ENCODE assay signal across 8 cellular contexts in the genomic region with DNA sequence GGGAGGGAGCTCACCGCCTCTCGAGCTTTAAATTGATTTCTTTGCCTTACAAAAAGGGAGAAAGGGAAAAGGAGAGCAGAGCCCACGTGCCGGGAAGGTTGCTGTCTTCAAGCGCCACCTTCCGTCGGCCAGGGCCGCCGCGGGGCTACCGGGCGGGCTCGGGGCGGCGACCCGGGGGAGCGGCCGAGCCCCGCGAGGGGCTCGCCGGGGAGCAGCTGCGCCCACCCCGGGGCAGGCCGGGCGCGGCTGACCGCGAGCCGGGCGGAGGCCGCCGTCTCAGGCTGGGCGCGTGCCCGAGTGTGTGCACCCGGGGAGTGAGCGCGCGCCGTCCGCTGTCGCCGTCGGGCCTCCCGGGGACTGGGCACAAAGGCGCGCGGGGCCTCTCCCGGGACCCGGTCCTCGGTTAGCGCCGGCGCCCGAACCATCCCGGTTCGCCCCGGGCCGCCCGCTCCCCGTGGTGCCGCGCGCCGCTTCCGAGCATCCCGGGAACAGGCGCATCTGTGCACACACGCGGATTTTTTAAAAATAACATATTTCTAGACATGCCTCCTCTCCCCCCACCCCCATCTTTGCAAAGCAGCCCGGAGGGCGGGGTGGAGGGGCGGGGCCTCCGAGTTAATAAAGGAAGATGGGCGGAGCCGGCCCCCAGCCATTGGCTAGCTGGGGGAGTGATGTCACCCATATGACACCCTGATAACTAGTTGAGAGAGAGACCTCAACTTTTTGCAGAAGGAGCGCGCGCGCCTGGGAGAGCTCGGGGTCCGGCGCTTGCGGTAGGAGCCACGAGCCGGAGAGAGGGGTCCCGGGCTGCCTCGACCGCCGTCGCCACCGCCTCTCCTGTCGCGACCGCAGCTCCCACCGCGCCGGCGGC. TPM values are rescaled to one million over a fixed set of nuclear protein-coding genes. Genes with fewer than 3 reads are reported as not detected.
A peak's percentile ranks its signal among the peaks of the same experiment; 100 is the strongest.
DNase-seq lines count a peak whose midpoint lies in the region; ATAC-seq and TF ChIP-seq lines count a peak whose summit lies in the region.

SOX11 (plus strand) TSS at position 726 of the 871 bp plus-strand sequence. CDS start 338 bp downstream, outside the sequence.

- H3K4me1 Mint-ChIP-seq in glutamatergic neuron (ENCODE audit: low read depth, unreplicated experiment) = peaks cover 12% of the 10 kb centered on the region

- WGBS in psoas muscle, 3 donors = 0 to 1% (median 0%) methylated on average over 42 to 100 of the region's 100 CpGs

- H3K36me3 ChIP-seq in HUES6 (ENCODE audit: control insufficient read depth, insufficient read depth, low read length) (no peaks in the 10 kb centered on the region), psoas muscle (ENCODE audit: insufficient read depth in 1 of 2, low read depth in 1 of 2) (no peaks in the 10 kb centered on the region)

- peaks cover 43% of the 10 kb centered on the region for H3K9me3 Mint-ChIP-seq in glutamatergic neuron (ENCODE audit: unreplicated experiment)

- H3K27me3 ChIP-seq in HUES6 (ENCODE audit: control insufficient read depth, insufficient read depth, low read length) (peaks cover 18% of the 10 kb centered on the region), psoas muscle (ENCODE audit: insufficient read depth in 3 of 3, low read length in 2 of 3) (peaks cover 0 to 95% (median 42%) of the 10 kb centered on the region in 3 donors)

- H3K27ac ChIP-seq in HUES6 (ENCODE audit: low read depth, low read length) (0 out of 2 replicates have a peak within 1 kb of the TSS, but pooled peaks have one; percentile 51), psoas muscle (no peak within 1 kb of the TSS)

- no peaks in the 10 kb centered on the region for H3K9me3 ChIP-seq in HUES6 (ENCODE audit: control insufficient read depth, insufficient read depth, low read depth, low read length)
- no peaks in the 10 kb centered on the region for H3K9me3 ChIP-seq in psoas muscle

- H3K9ac ChIP-seq in HUES6 (ENCODE audit: low read length) = peak within 1 kb of the TSS; percentile 85

- H3K4me3 ChIP-seq in HUES6 (ENCODE audit: low read depth, low read length) = peak within 1 kb of the TSS; percentile 91
- peak within 1 kb of the TSS; percentile 52 for H3K4me3 ChIP-seq in psoas muscle

- peaks cover 7% of the 10 kb centered on the region for H3K4me1 ChIP-seq in HUES6 (ENCODE audit: control insufficient read depth, insufficient read depth, low read length)
- H3K4me1 ChIP-seq in psoas muscle = peaks cover 7% of the 10 kb centered on the region

- peaks cover 38% of the 10 kb centered on the region for H3K27me3 Mint-ChIP-seq in glutamatergic neuron (ENCODE audit: unreplicated experiment)

- ATAC-seq in psoas muscle (peak in 2 of 4 donors; percentile 35 to 63), HG02870 (IDR thresholded peaks at IDR 0.05; ENCODE audit: unreplicated experiment) (no peak), GM19467 (IDR thresholded peaks at IDR 0.05; ENCODE audit: unreplicated experiment) (no peak), HG03432 (IDR thresholded peaks at IDR 0.05; ENCODE audit: unreplicated experiment) (no peak)

- intact Hi-C loops in psoas muscle (cut with DNase I) = loop anchor here in 1 of 2 donors (10.0 kb wide), 2 partner anchors 327 to 697 kb away; no protein-coding TSS in a partner anchor

- TF ChIP-seq CTCF in glutamatergic neuron (IDR thresholded peaks at IDR 0.05; ENCODE audit: partially characterized antibody, unreplicated experiment) = no peak
- TF ChIP-seq CTCF in psoas muscle (IDR thresholded peaks at IDR 0.05) = peak; percentile 42

- peak within 1 kb of the TSS; percentile 100 for H3K27ac Mint-ChIP-seq in glutamatergic neuron (ENCODE audit: unreplicated experiment)

- H3K4me3 Mint-ChIP-seq in glutamatergic neuron (ENCODE audit: unreplicated experiment) = peak within 1 kb of the TSS; percentile 99

- DNase-seq in SHP77 treated with DMSO at 0.1 percent for 48 hours (lab: John Stamatoyannopoulos, UW) (peak; percentile 96), glutamatergic neuron (peak; percentile 97), psoas muscle (peak in 1 of 2 donors; percentile 44)
- no peak for DNase-seq in activated effector memory CD4-positive, alpha-beta T cell treated with anti-CD3 and anti-CD28 coated beads, Interleukin-2, amount 50 U/mL, for 16 hours

- peaks cover 19% of the 10 kb centered on the region for H3K36me3 Mint-ChIP-seq in glutamatergic neuron (ENCODE audit: unreplicated experiment)

RNA-seq across cellular contexts. Expression of gene SOX11, which starts in this region (rescaled TPM):
- 576 TPM for total RNA-seq in glutamatergic neuron (ENCODE audit: unreplicated experiment)
- under 1 TPM; 0.02 to 0.43 (median 0.05) TPM for total RNA-seq in psoas muscle
- under 1 TPM in 2 of 3 donors, not detected in 1; 0.01 to 0.13 TPM for polyA plus RNA-seq in psoas muscle

Comparison
In these comparisons a context has a peak if more than half of its experiments do, and no peak if none do; other contexts are left out.
1. RNA of gene SOX11 (total RNA-seq): 576 TPM in glutamatergic neuron (single experiment); 0.02 to 0.43 TPM in psoas muscle; every median in the first group is over 100 times any median in the second.